ENCODE assay signal across 10 cellular contexts in genomic region chr15:89119489-89120478, GRCh38. TPM values are rescaled to one million over a fixed set of nuclear protein-coding genes. Genes with fewer than 3 reads are reported as not detected.
A peak's percentile ranks its signal among the peaks of the same experiment; 100 is the strongest.
DNase-seq lines count a peak whose midpoint lies in the region; ATAC-seq, FAIRE-seq and TF ChIP-seq lines count a peak whose summit lies in the region.
"Had no signal": no experiment of that assay in that cellular context is flagged by ENCODE, and none has a peak within 500 bp of the region (broad histone marks: within the 10 kb centered on the region; RNA-seq: fewer than 3 reads in every experiment).

No MANE protein-coding gene starts in this region.

- H2AFZ ChIP-seq in HepG2 (ENCODE audit: low read length): no peak overlapping the region

- TF ChIP-seq CTCF in chondrocyte (IDR thresholded peaks at IDR 0.05): no peak
- no peak for TF ChIP-seq CTCF in HepG2 (CRISPR knock-in tag; IDR thresholded peaks at IDR 0.05)
- TF ChIP-seq CTCF in upper lobe of left lung (IDR thresholded peaks at IDR 0.05): no peak

- H3K56ac ChIP-seq in mesendoderm (ENCODE audit: low read length): no peak overlapping the region

- CTCF ChIA-PET in activated naive CD4-positive, alpha-beta T cell treated with anti-CD3 and anti-CD28 coated beads, Interleukin-2, amount 10 ng/mL, durations not matched to agents 7 days and 5 days (lab: Charles Lee): interaction anchor here (1.3 to 3.1 kb wide), 3 partner anchors 10 to 62 kb away, joined by 3 to 17 read pairs (median 4); no protein-coding TSS in a partner anchor
- CTCF ChIA-PET in HepG2 (lab: Yijun Ruan, JAX; ENCODE audit: low intra/inter-chr PET ratio, low total read pairs) (no interaction called here), T-cell (lab: Charles Lee) (interaction anchor here in 1 of 2 donors (0.6 to 1.2 kb wide), 3 partner anchors 12 to 31 kb away, joined by 3 to 4 read pairs (median 3); partner anchors contain the start of gene ABHD2)

- no peak overlapping the region for H2BK120ac ChIP-seq in mesendoderm (ENCODE audit: low read depth, low read length)

- no peak for DNase-seq in activated naive CD4-positive, alpha-beta T cell treated with anti-CD3 and anti-CD28 coated beads, Interleukin-2, amount 10 ng/mL, durations not matched to agents 7 days and 5 days
- no peak for DNase-seq in activated naive CD4-positive, alpha-beta T cell (lab: John Stamatoyannopoulos, UW)
- DNase-seq in chondrocyte (ENCODE audit: low spot score) (no peak), HepG2 (ENCODE audit: low spot score) (peak; percentile 51), upper lobe of left lung (no peak), mesendoderm (no peak), T-cell (no peak), SW480 (ENCODE audit: low spot score) (no peak)
- DNase-seq: DMS79 had no signal

- no peak overlapping the region for H3K4me2 ChIP-seq in HepG2 (ENCODE audit: low read depth, low read length)
- H3K4me2 ChIP-seq in mesendoderm (ENCODE audit: low read length): no peak overlapping the region

- no TSS peak for BruUV-seq in HepG2 (replicated peaks; lab: Mats Ljungman, UMichigan)

- H3K36me3 ChIP-seq in HepG2 (replicated peaks in 1 of 2; ENCODE audit: control insufficient read depth in 1 of 2, insufficient read depth in 2 of 2, low read length in 2 of 2): peaks cover 3 to 30% of the 10 kb centered on the region in 2 experiments
- peaks cover 6 to 74% (median 27%) of the 10 kb centered on the region in 4 donors for H3K36me3 ChIP-seq in upper lobe of left lung
- no peaks in the 10 kb centered on the region for H3K36me3 ChIP-seq in mesendoderm (ENCODE audit: control insufficient read depth, insufficient read depth, low read length)

- 72% methylated on average over 12 of the region's 12 CpGs for WGBS in HepG2 (ENCODE audit: low lambda C conversion rate)
- 64 to 70% methylated on average over 12 of the region's 12 CpGs for WGBS in upper lobe of left lung, 2 donors
- no CpG with 5 or more reads among the region's 12 CpGs for WGBS in mesendoderm (ENCODE audit: extremely low coverage, insufficient coverage, low lambda C conversion rate)

- H3K9ac ChIP-seq in HepG2 (ENCODE audit: insufficient read depth, low read depth, low read length) (peak overlapping the region; percentile 66), mesendoderm (ENCODE audit: low read length) (no peak overlapping the region)

- no peaks in the 10 kb centered on the region for H3K79me1 ChIP-seq in mesendoderm (ENCODE audit: low read length)

- H2BK15ac ChIP-seq in mesendoderm (replicated peaks; ENCODE audit: low read depth): no peak overlapping the region

- H3K18ac ChIP-seq in mesendoderm (ENCODE audit: low read length): no peak overlapping the region

- 0 out of 4 replicates have a peak, but pooled peaks of 1 of the 2 experiments have one; percentile 28 for TF ChIP-seq EP300 in HepG2 (IDR thresholded peaks at IDR 0.05; ENCODE audit: low read depth in 2 of 2, low read length in 2 of 2)
- TF ChIP-seq EP300 in HepG2 (CRISPR knock-in tag; IDR thresholded peaks at IDR 0.05; ENCODE audit: borderline replicate concordance): no peak
- TF ChIP-seq EP300 in upper lobe of left lung (IDR thresholded peaks at IDR 0.05): peak in 2 of 4 donors; percentile 33 to 45

- no peak overlapping the region for H3K4ac ChIP-seq in mesendoderm (ENCODE audit: low read depth, low read length)

- H4K8ac ChIP-seq in mesendoderm (ENCODE audit: low read depth, low read length): no peak overlapping the region

- H3K4me1 ChIP-seq in HepG2 (ENCODE audit: insufficient read depth, low read length) (peaks cover 96% of the 10 kb centered on the region), upper lobe of left lung (peaks cover 25 to 59% (median 44%) of the 10 kb centered on the region in 4 donors), mesendoderm (ENCODE audit: control insufficient read depth, low read depth, low read length) (peaks cover 3% of the 10 kb centered on the region)

- intact Hi-C loops in HepG2 (cut with micrococcal nuclease; ENCODE audit: unreplicated experiment): no loop called here

- no peaks in the 10 kb centered on the region for H3K9me3 ChIP-seq in HepG2 (ENCODE audit: low read length)
- no peaks in the 10 kb centered on the region for H3K9me3 ChIP-seq in upper lobe of left lung

- H3K36me3 Mint-ChIP-seq in activated naive CD4-positive, alpha-beta T cell treated with anti-CD3 and anti-CD28 coated beads, Interleukin-2, amount 10 ng/mL, durations not matched to agents 7 days and 5 days: peaks cover 52% of the 10 kb centered on the region
- H3K36me3 Mint-ChIP-seq in chondrocyte (ENCODE audit: low read depth): peaks cover 4% of the 10 kb centered on the region
- H3K36me3 Mint-ChIP-seq in T-cell: peaks cover 64% of the 10 kb centered on the region

- H3K79me2 ChIP-seq in HepG2 (ENCODE audit: insufficient read depth, low read length): peaks cover 2% of the 10 kb centered on the region
- H3K79me2 ChIP-seq in mesendoderm (ENCODE audit: control insufficient read depth, insufficient read depth, low read length): no peaks in the 10 kb centered on the region

- in situ Hi-C loops in HepG2 (cut with HindIII; ENCODE audit: extremely low pct_ligation_motif_present, low pct_unique_long_range_greater_than_20kb): no loop called here

- POLR2A ChIA-PET in HepG2 (lab: Yijun Ruan, JAX) (interaction anchor here (1.1 to 2.3 kb wide), 4 partner anchors 9 to 32 kb away, joined by 4 to 11 read pairs (median 6); partner anchors contain the start of gene ABHD2), T-cell (lab: Charles Lee) (interaction anchor here in 1 of 2 donors (0.5 to 0.6 kb wide), 2 partner anchors 32 to 219 kb away, joined by 3 read pairs; partner anchors contain the start of gene ABHD2)

- no peaks in the 10 kb centered on the region for H3K9me3 Mint-ChIP-seq in activated naive CD4-positive, alpha-beta T cell treated with anti-CD3 and anti-CD28 coated beads, Interleukin-2, amount 10 ng/mL, durations not matched to agents 7 days and 5 days
- H3K9me3 Mint-ChIP-seq in chondrocyte (ENCODE audit: low read depth) (no peaks in the 10 kb centered on the region), T-cell (no peaks in the 10 kb centered on the region)
- H3K9me3 Mint-ChIP-seq: memory B cell had no signal

- no peak for FAIRE-seq in HepG2 (lab: Jason Lieb, UNC)

- H3K4me3 Mint-ChIP-seq in activated naive CD4-positive, alpha-beta T cell treated with anti-CD3 and anti-CD28 coated beads, Interleukin-2, amount 10 ng/mL, durations not matched to agents 7 days and 5 days: no peak overlapping the region
- H3K4me3 Mint-ChIP-seq in chondrocyte (ENCODE audit: unreplicated experiment) (peak overlapping the region; percentile 43), T-cell (no peak overlapping the region)
- H3K4me3 Mint-ChIP-seq: memory B cell had no signal

- H2BK5ac ChIP-seq in mesendoderm (ENCODE audit: low read length): no peak overlapping the region

- H3K27ac ChIP-seq in HepG2 (ENCODE audit: extremely low read length, insufficient read depth, low read length) (peak overlapping the region; percentile 90), upper lobe of left lung (peak overlapping the region; percentile 68 to 80 (median 76)), mesendoderm (ENCODE audit: low read depth, low read length) (no peak overlapping the region)

- no peaks in the 10 kb centered on the region for H4K20me1 ChIP-seq in HepG2 (ENCODE audit: insufficient read depth, low read length)

- H3K27me3 Mint-ChIP-seq in activated naive CD4-positive, alpha-beta T cell treated with anti-CD3 and anti-CD28 coated beads, Interleukin-2, amount 10 ng/mL, durations not matched to agents 7 days and 5 days: no peaks in the 10 kb centered on the region
- H3K27me3 Mint-ChIP-seq in chondrocyte (ENCODE audit: low read depth): no peaks in the 10 kb centered on the region
- H3K27me3 Mint-ChIP-seq in T-cell: no peaks in the 10 kb centered on the region
- H3K27me3 Mint-ChIP-seq: memory B cell had no signal

- TF ChIP-seq POLR2A in HepG2 (IDR thresholded peaks at IDR 0.05; ENCODE audit: insufficient read depth in 1 of 2, low read depth in 2 of 2, low read length in 2 of 2) (no peak), upper lobe of left lung (IDR thresholded peaks at IDR 0.05) (no peak)

- H4K5ac ChIP-seq in mesendoderm (ENCODE audit: low read length): no peak overlapping the region

- no peak overlapping the region for H3K4me3 ChIP-seq in HepG2 (replicated peaks in 1 of 3; ENCODE audit: insufficient read depth in 1 of 3, low read depth in 2 of 3, low read length in 3 of 3)
- H3K4me3 ChIP-seq in upper lobe of left lung: no peak overlapping the region
- no peak overlapping the region for H3K4me3 ChIP-seq in mesendoderm (ENCODE audit: low read length)

- H3K4me1 Mint-ChIP-seq in activated naive CD4-positive, alpha-beta T cell treated with anti-CD3 and anti-CD28 coated beads, Interleukin-2, amount 10 ng/mL, durations not matched to agents 7 days and 5 days: no peaks in the 10 kb centered on the region
- H3K4me1 Mint-ChIP-seq in chondrocyte (ENCODE audit: low read depth) (peaks cover 90% of the 10 kb centered on the region), T-cell (no peaks in the 10 kb centered on the region)
- H3K4me1 Mint-ChIP-seq: memory B cell had no signal

- H3K27me3 ChIP-seq in HepG2 (ENCODE audit: control insufficient read depth in 1 of 2, insufficient read depth in 2 of 2, low read length in 2 of 2) (no peaks in the 10 kb centered on the region), upper lobe of left lung (no peaks in the 10 kb centered on the region), mesendoderm (ENCODE audit: insufficient read depth, low read length, poor library complexity) (no peaks in the 10 kb centered on the region)

- H3K23ac ChIP-seq in mesendoderm (ENCODE audit: low read length): no peak overlapping the region

- no peak for TF ChIP-seq RAD21 in HepG2 (CRISPR knock-in tag; IDR thresholded peaks at IDR 0.05)

- H2AK5ac ChIP-seq in mesendoderm (ENCODE audit: low read length): no peak overlapping the region

- no peak for ATAC-seq in HepG2
- ATAC-seq in upper lobe of left lung (ENCODE audit: low FRiP score in 2 of 2): peak; percentile 28 to 77
- ATAC-seq in T-cell (replicated peaks in 1 of 4): no peak

- peak overlapping the region; percentile 21 for H3K27ac Mint-ChIP-seq in activated naive CD4-positive, alpha-beta T cell treated with anti-CD3 and anti-CD28 coated beads, Interleukin-2, amount 10 ng/mL, durations not matched to agents 7 days and 5 days
- H3K27ac Mint-ChIP-seq in chondrocyte (ENCODE audit: unreplicated experiment) (peak overlapping the region; percentile 96), T-cell (no peak overlapping the region)
- H3K27ac Mint-ChIP-seq: memory B cell had no signal

RNA-seq across cellular contexts. Expression of gene ABHD2, which starts 31.5 kb away (rescaled TPM):
- 50.0 to 58.5 TPM (median 50.5 TPM) in 3 replicates for total RNA-seq in chondrocyte
- total RNA-seq in HepG2 (2016; rRNA removed; fragmentation: Illumina TruSeq; extraction: Trizol): 12.2 and 22.4 TPM in 2 replicates
- 15.9 and 19.0 TPM in 2 replicates for total RNA-seq in HepG2 (2016; cell fraction: cytosol; rRNA removed; fragmentation: Illumina TruSeq; extraction: Trizol; ENCODE audit: low read depth)
- total RNA-seq in HepG2 (2016; cell fraction: insoluble cytoplasmic fraction; rRNA removed; fragmentation: Illumina TruSeq; extraction: Trizol): 10.3 and 18.8 TPM in 2 replicates
- total RNA-seq in HepG2 (2016; cell fraction: membrane; rRNA removed; fragmentation: Illumina TruSeq; extraction: Trizol): 6.0 and 7.4 TPM in 2 replicates
- 23.2 and 26.5 TPM in 2 replicates for total RNA-seq in HepG2 (2016; cell fraction: nucleus; rRNA removed; fragmentation: Illumina TruSeq; extraction: Trizol)
- polyA plus RNA-seq in HepG2 (2011; rRNA removed): 14.8 and 16.9 TPM in 2 replicates
- polyA plus RNA-seq in HepG2 (2011; cell fraction: cytosol; rRNA removed): 11.8 and 13.6 TPM in 2 replicates
- polyA plus RNA-seq in HepG2 (2011; cell fraction: nucleus; rRNA removed): 11.3 and 12.7 TPM in 2 replicates
- polyA plus RNA-seq in HepG2 (2012): 11.9 and 13.1 TPM in 2 replicates
- 0.63 and 1.1 TPM in 2 replicates for polyA plus RNA-seq in HepG2 (2016; cell fraction: cytosol; fragmentation: Illumina TruSeq; extraction: Trizol; ENCODE audit: low read depth)
- polyA plus RNA-seq in HepG2 (2016; cell fraction: insoluble cytoplasmic fraction; fragmentation: Illumina TruSeq; extraction: Trizol; ENCODE audit: low read depth): 5.3 and 6.4 TPM in 2 replicates
- 0.93 and 1.0 TPM in 2 replicates for polyA plus RNA-seq in HepG2 (2016; cell fraction: membrane; fragmentation: Illumina TruSeq; extraction: Trizol; ENCODE audit: low read depth)
- 12.2 and 14.4 TPM in 2 replicates for polyA plus RNA-seq in HepG2 (2016; cell fraction: nucleus; fragmentation: Illumina TruSeq; extraction: Trizol; ENCODE audit: insufficient read depth, low read depth)
- 91.3 and 104 TPM in 2 replicates for polyA minus RNA-seq in HepG2 (2011; rRNA and poly(A)+ RNA removed; ENCODE audit: low replicate concordance)
- polyA minus RNA-seq in HepG2 (2011; cell fraction: cytosol; rRNA and poly(A)+ RNA removed): 14.3 and 22.4 TPM in 2 replicates
- polyA minus RNA-seq in HepG2 (2011; cell fraction: nucleus; rRNA and poly(A)+ RNA removed): 20.5 and 26.2 TPM in 2 replicates
- total RNA-seq in upper lobe of left lung: 100 to 1,000 TPM in 5 of 6 donors, 10 to 100 TPM in 1; 84.1 to 230 (median 174) TPM
- 7.2 TPM for polyA plus RNA-seq in mesendoderm (2013, experiment 1 of 2)
- polyA plus RNA-seq in mesendoderm (2013, experiment 2 of 2): 7.6 TPM
- total RNA-seq in T-cell: 10 to 100 TPM; 52.5 to 70.8 (median 58.5) TPM

Comparison
In these comparisons a context has a peak if more than half of its experiments do, and no peak if none do; other contexts are left out.
1. H3K27ac Mint-ChIP-seq: peak in activated naive CD4-positive, alpha-beta T cell treated with anti-CD3 and anti-CD28 coated beads, Interleukin-2, amount 10 ng/mL, durations not matched to agents 7 days and 5 days (single experiment) and chondrocyte (single experiment); none in T-cell (0 of 2).
2. ATAC-seq: peak in upper lobe of left lung (2 of 2); none in HepG2 (single experiment) and T-cell (0 of 4).